In the genomic region with DNA sequence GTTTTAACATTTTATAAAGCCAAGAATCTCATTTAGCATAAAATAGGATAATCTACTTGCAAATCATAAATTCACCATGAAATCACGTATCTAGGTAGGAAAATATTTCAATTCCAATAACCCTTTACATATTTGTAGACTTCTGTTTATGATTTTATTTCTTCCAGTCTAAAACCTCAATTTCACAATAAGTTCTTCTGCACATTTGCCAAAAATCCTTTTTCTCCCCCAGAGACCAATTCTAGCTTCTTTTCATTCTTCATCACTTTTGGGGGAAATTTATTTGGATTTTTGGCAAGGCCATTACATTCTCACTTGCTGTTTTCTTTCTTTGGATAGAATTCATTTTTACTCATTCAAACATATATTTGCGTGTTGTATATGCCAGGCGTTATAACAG, we compare ENCODE assay signal across 19 cellular contexts.
DNase-seq lines count a peak whose midpoint lies in the region; TF ChIP-seq lines count a peak whose summit lies in the region.
"Had no signal": no experiment of that assay in that cellular context is flagged by ENCODE, and none has a peak within 500 bp of the region (broad histone marks: within the 10 kb centered on the region; RNA-seq: fewer than 3 reads in every experiment).

No MANE protein-coding gene starts in this region.

- no peak overlapping the region for H2AFZ ChIP-seq in osteoblast (ENCODE audit: low read length)

- peaks cover 40% of the 10 kb centered on the region for H3K4me1 ChIP-seq in osteoblast (ENCODE audit: insufficient read depth, low read length)

- peak; percentile 48 for DNase-seq in AG08395 (ENCODE audit: low spot score)
- DNase-seq in GM03348 (ENCODE audit: low spot score), result peak; percentile 65
- peak; percentile 74 for DNase-seq in fibroblast of gingiva (ENCODE audit: low read depth)
- no peak for DNase-seq in osteoblast (ENCODE audit: insufficient read length, low spot score, missing footprints)
- DNase-seq in germinal center (ENCODE audit: low spot score), result no peak
- no peak for DNase-seq in Calu3
- DNase-seq in type B pancreatic cell (ENCODE audit: extremely low spot score, unreplicated experiment), result no peak
- DNase-seq: CD8-positive, alpha-beta T cell; DMS153; NCI-H1105; NCI-H146; NCI-H2029; NCI-H226; NCI-H510A treated with DMSO at 0.1 percent for 48 hours; NCI-H774; NK-92 treated with Interleukin-12 subunit alpha and Interleukin-12 subunit beta, amount 100 ng/mL, for 24 hours had no signal

- H3K36me3 ChIP-seq in osteoblast (ENCODE audit: insufficient read depth, low read length), result peaks cover 10% of the 10 kb centered on the region

- H3K9me3 Mint-ChIP-seq in Calu3 (ENCODE audit: low read depth, unreplicated experiment), result peaks cover 2% of the 10 kb centered on the region
- H3K9me3 Mint-ChIP-seq in type B pancreatic cell, result peaks cover 8% of the 10 kb centered on the region
- H3K9me3 Mint-ChIP-seq: CD8-positive, alpha-beta T cell had no signal

- H3K36me3 Mint-ChIP-seq in Calu3 (ENCODE audit: insufficient read depth, unreplicated experiment) (peaks cover 6% of the 10 kb centered on the region), type B pancreatic cell (peaks cover 32% of the 10 kb centered on the region)
- H3K36me3 Mint-ChIP-seq: CD8-positive, alpha-beta T cell had no signal

- no peak overlapping the region for H3K4me3 ChIP-seq in osteoblast (ENCODE audit: insufficient read depth, low read length)
- H3K4me3 ChIP-seq: BLaER1, SJSA1 had no signal

- peaks cover 5% of the 10 kb centered on the region for H4K20me1 ChIP-seq in osteoblast (ENCODE audit: insufficient read depth, low read length)

- no peak for TF ChIP-seq CTCF in osteoblast (IDR thresholded peaks at IDR 0.05; ENCODE audit: extremely low read depth, low read depth, low read length)
- TF ChIP-seq CTCF in Calu3 (IDR thresholded peaks at IDR 0.05; ENCODE audit: unreplicated experiment), result no peak
- TF ChIP-seq CTCF in type B pancreatic cell (conservative IDR thresholded peaks at IDR 0.05), result no peak

- H3K4me3 Mint-ChIP-seq in Calu3 (ENCODE audit: low read depth, unreplicated experiment) (no peak overlapping the region), type B pancreatic cell (no peak overlapping the region)
- H3K4me3 Mint-ChIP-seq: CD8-positive, alpha-beta T cell; IgD-negative memory B cell had no signal

- CTCF ChIA-PET in Calu3 (lab: Charles Lee), result no interaction called here

- H3K9me3 ChIP-seq in osteoblast (ENCODE audit: low read depth, low read length), result no peaks in the 10 kb centered on the region
- H3K9me3 ChIP-seq: BLaER1, SJSA1 had no signal

- BruUV-seq in Calu3 (replicated peaks; lab: Mats Ljungman, UMichigan), result no TSS peak

- no peak overlapping the region for H3K27ac Mint-ChIP-seq in Calu3 (ENCODE audit: unreplicated experiment)
- H3K27ac Mint-ChIP-seq in type B pancreatic cell, result no peak overlapping the region
- H3K27ac Mint-ChIP-seq: CD8-positive, alpha-beta T cell; IgD-negative memory B cell had no signal

- H3K27me3 Mint-ChIP-seq in Calu3 (ENCODE audit: unreplicated experiment) (no peaks in the 10 kb centered on the region), type B pancreatic cell (no peaks in the 10 kb centered on the region)

- H3K79me2 ChIP-seq in osteoblast (ENCODE audit: insufficient read depth, low read length), result peaks cover 84% of the 10 kb centered on the region

- H3K4me2 ChIP-seq in osteoblast (ENCODE audit: insufficient read depth, low read length), result peak overlapping the region; percentile 23
- H3K4me2 ChIP-seq: BLaER1 had no signal

- peaks cover 15% of the 10 kb centered on the region for H3K4me1 Mint-ChIP-seq in Calu3 (ENCODE audit: low read depth, unreplicated experiment)
- peaks cover 30% of the 10 kb centered on the region for H3K4me1 Mint-ChIP-seq in type B pancreatic cell (ENCODE audit: unreplicated experiment)

- intact Hi-C loops in Calu3 (cut with micrococcal nuclease; ENCODE audit: unreplicated experiment), result no loop called here

- no peak overlapping the region for H3K27ac ChIP-seq in osteoblast (ENCODE audit: low read depth, low read length)
- H3K27ac ChIP-seq: BLaER1, SJSA1 had no signal

- H3K27me3 ChIP-seq in osteoblast (ENCODE audit: insufficient read depth, low read length), result no peaks in the 10 kb centered on the region
- H3K27me3 ChIP-seq: BLaER1, SJSA1 had no signal

Comparison
In these comparisons a context has a peak if more than half of its experiments do, and no peak if none do; other contexts are left out.
1. DNase-seq: peak in AG08395 (single experiment), GM03348 (single experiment) and fibroblast of gingiva (single experiment); none in osteoblast (single experiment), germinal center (single experiment), Calu3 (single experiment) and type B pancreatic cell (single experiment).